ENCODE assay signal across 20 cellular contexts in genomic region chr6:135877666-135878065, GRCh38. TPM values are rescaled to one million over a fixed set of nuclear protein-coding genes. Genes with fewer than 3 reads are reported as not detected.
"Had no signal": no experiment of that assay in that cellular context is flagged by ENCODE, and none has a peak within 500 bp of the region (broad histone marks: within the 10 kb centered on the region; RNA-seq: fewer than 3 reads in every experiment).

No MANE protein-coding gene starts in this region.

- H3K27ac Mint-ChIP-seq: activated CD8-positive, alpha-beta memory T cell treated with anti-CD3 and anti-CD28 coated beads, Interleukin-2, amount 10 ng/mL, durations not matched to agents 7 days and 5 days; progenitor cell of endocrine pancreas had no signal

- H3K27me3 ChIP-seq: right atrium auricular region, SJCRH30, transverse colon had no signal

- H3K4me3 Mint-ChIP-seq: activated CD8-positive, alpha-beta memory T cell treated with anti-CD3 and anti-CD28 coated beads, Interleukin-2, amount 10 ng/mL, durations not matched to agents 7 days and 5 days; nephron had no signal

- ATAC-seq: activated CD8-positive, alpha-beta memory T cell treated with anti-CD3 and anti-CD28 coated beads, Interleukin-2, amount 10 ng/mL, durations not matched to agents 7 days and 5 days; left lobe of liver had no signal

- H3K9me3 Mint-ChIP-seq: nephron had no signal

- H3K9me3 ChIP-seq: right atrium auricular region, SJCRH30, transverse colon had no signal

- H3K36me3 ChIP-seq: right atrium auricular region, SJCRH30, transverse colon had no signal

- DNase-seq: activated CD4-positive, alpha-beta T cell treated with anti-CD3 and anti-CD28 coated beads, Interleukin-2, amount 50 U/mL, for 48 hours; activated CD8-positive, alpha-beta memory T cell treated with anti-CD3 and anti-CD28 coated beads, Interleukin-2, amount 10 ng/mL, durations not matched to agents 7 days and 5 days; activated gamma-delta T cell; activated T-cell treated with anti-CD3 and anti-CD28 coated beads, Interleukin-2, amount 50 U/mL, for 48 hours; anterior cingulate cortex; cerebellar nuclear complex; dermis blood vessel endothelial cell; foreskin melanocyte; mammary epithelial cell; nucleus accumbens; SJCRH30; stimulated activated CD4-positive, alpha-beta T cell treated with anti-CD3 and anti-CD28 coated beads, Interleukin-15, amount 100 ng/mL, for 24 hours; stimulated activated CD4-positive, alpha-beta T cell treated with anti-CD3 and anti-CD28 coated beads, Interleukin-4, amount 100 ng/mL, for 1 hour; stimulated activated naive CD4-positive, alpha-beta T cell; transverse colon had no signal

- H3K4me3 ChIP-seq: right atrium auricular region, SJCRH30, transverse colon had no signal

- H3K27me3 Mint-ChIP-seq: activated CD8-positive, alpha-beta memory T cell treated with anti-CD3 and anti-CD28 coated beads, Interleukin-2, amount 10 ng/mL, durations not matched to agents 7 days and 5 days; progenitor cell of endocrine pancreas had no signal

- H3K36me3 Mint-ChIP-seq: activated CD8-positive, alpha-beta memory T cell treated with anti-CD3 and anti-CD28 coated beads, Interleukin-2, amount 10 ng/mL, durations not matched to agents 7 days and 5 days had no signal

- H3K4me1 ChIP-seq: right atrium auricular region had no signal

- H3K27ac ChIP-seq: epithelial cell of prostate, SJCRH30, transverse colon had no signal

RNA-seq across cellular contexts. Expression of gene PDE7B, which starts 26.2 kb away (rescaled TPM):
- polyA plus RNA-seq: mammary epithelial cell had no signal
